1 cellular context compared by ENCODE assay signal in the genomic region with DNA sequence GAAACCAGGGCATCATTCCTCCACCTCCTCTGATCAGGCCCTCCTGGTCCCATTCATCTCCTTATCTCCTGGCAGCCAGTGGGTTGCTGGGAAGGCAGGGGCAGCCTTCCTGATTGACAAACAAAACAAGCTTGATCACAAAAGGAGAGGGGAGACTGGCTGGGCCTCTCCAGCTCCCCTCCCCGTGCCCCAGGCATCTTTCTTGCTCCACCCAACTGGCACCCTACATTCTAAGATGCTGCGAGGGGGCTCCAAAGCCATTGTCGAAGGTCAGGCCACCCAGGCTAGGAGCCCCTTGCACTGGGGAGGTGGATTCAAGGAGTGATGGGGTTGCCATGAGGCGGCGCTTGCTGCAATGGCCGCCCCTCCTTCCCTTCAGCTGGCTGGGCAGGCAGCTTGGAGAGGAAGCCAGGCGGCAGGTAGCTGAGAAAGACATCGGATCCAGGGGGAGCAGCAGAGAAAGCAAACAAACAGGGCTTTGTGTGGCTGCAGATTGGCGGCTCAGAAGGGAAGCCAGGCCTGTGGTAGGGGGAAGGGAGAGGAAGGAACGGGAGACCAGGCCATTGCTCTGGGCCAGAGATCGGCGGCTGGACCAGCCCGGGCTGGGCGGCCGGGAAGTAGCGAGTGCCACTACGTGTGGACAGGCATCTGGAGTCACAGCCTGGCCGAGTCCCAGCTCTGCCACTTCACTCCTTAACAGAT.
TF ChIP-seq lines count a peak whose summit lies in the region.

No MANE protein-coding gene starts in this region.

TF ChIP-seq in HepG2, 621 proteins besides CTCF, POLR2A, EP300 and RAD21 (continued from another document and continues in another):
- TF ChIP-seq FOXP4 (CRISPR knock-in tag; IDR thresholded peaks at IDR 0.05), result peak; percentile 65; the same call in 1 of the 2 replicates
- TF ChIP-seq, protein P1, sequence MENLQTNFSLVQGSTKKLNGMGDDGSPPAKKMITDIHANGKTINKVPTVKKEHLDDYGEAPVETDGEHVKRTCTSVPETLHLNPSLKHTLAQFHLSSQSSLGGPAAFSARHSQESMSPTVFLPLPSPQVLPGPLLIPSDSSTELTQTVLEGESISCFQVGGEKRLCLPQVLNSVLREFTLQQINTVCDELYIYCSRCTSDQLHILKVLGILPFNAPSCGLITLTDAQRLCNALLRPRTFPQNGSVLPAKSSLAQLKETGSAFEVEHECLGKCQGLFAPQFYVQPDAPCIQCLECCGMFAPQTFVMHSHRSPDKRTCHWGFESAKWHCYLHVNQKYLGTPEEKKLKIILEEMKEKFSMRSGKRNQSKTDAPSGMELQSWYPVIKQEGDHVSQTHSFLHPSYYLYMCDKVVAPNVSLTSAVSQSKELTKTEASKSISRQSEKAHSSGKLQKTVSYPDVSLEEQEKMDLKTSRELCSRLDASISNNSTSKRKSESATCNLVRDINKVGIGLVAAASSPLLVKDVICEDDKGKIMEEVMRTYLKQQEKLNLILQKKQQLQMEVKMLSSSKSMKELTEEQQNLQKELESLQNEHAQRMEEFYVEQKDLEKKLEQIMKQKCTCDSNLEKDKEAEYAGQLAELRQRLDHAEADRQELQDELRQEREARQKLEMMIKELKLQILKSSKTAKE (CRISPR knock-in tag; IDR thresholded peaks at IDR 0.05; ENCODE audit: borderline replicate concordance), result peak; percentile 50; the same call in 1 of the 2 replicates
- no peak for TF ChIP-seq ZNF224 (CRISPR knock-in tag; IDR thresholded peaks at IDR 0.05)
- TF ChIP-seq SNAPC4 (CRISPR knock-in tag; IDR thresholded peaks at IDR 0.05), result no peak
- TF ChIP-seq ZFY (CRISPR knock-in tag; IDR thresholded peaks at IDR 0.05), result peak; percentile 76
- TF ChIP-seq CBX1 (IDR thresholded peaks at IDR 0.05; ENCODE audit: low read depth), result no peak
- no peak for TF ChIP-seq ZNF530 (CRISPR knock-in tag; IDR thresholded peaks at IDR 0.05; ENCODE audit: low read depth)
- no peak for TF ChIP-seq TAF15 (IDR thresholded peaks at IDR 0.05; ENCODE audit: low read depth, low read length, poor library complexity, severe bottlenecking)
- no peak for TF ChIP-seq HMG20A (CRISPR knock-in tag; IDR thresholded peaks at IDR 0.05; ENCODE audit: borderline replicate concordance)
- TF ChIP-seq SP4 (CRISPR knock-in tag; IDR thresholded peaks at IDR 0.05), result peak; percentile 53; the same call in 1 of the 2 replicates
- no peak for TF ChIP-seq ARID2 (CRISPR knock-in tag; IDR thresholded peaks at IDR 0.05; ENCODE audit: borderline replicate concordance)
- no peak for TF ChIP-seq ZNF30 (CRISPR knock-in tag; IDR thresholded peaks at IDR 0.05)
- TF ChIP-seq ZNF335 (CRISPR knock-in tag; IDR thresholded peaks at IDR 0.05), result no peak
- TF ChIP-seq CCDC6 (CRISPR knock-in tag; IDR thresholded peaks at IDR 0.05), result no peak; the same call in 1 of the 2 replicates
- TF ChIP-seq, protein P2, sequence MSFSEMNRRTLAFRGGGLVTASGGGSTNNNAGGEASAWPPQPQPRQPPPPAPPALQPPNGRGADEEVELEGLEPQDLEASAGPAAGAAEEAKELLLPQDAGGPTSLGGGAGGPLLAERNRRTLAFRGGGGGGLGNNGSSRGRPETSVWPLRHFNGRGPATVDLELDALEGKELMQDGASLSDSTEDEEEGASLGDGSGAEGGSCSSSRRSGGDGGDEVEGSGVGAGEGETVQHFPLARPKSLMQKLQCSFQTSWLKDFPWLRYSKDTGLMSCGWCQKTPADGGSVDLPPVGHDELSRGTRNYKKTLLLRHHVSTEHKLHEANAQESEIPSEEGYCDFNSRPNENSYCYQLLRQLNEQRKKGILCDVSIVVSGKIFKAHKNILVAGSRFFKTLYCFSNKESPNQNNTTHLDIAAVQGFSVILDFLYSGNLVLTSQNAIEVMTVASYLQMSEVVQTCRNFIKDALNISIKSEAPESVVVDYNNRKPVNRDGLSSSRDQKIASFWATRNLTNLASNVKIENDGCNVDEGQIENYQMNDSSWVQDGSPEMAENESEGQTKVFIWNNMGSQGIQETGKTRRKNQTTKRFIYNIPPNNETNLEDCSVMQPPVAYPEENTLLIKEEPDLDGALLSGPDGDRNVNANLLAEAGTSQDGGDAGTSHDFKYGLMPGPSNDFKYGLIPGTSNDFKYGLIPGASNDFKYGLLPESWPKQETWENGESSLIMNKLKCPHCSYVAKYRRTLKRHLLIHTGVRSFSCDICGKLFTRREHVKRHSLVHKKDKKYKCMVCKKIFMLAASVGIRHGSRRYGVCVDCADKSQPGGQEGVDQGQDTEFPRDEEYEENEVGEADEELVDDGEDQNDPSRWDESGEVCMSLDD (CRISPR knock-in tag; IDR thresholded peaks at IDR 0.05; ENCODE audit: borderline replicate concordance), result no peak
- TF ChIP-seq TRIM24 (CRISPR knock-in tag; IDR thresholded peaks at IDR 0.05), result no peak
- no peak for TF ChIP-seq ZNF329 (CRISPR knock-in tag; IDR thresholded peaks at IDR 0.05; ENCODE audit: low read depth)
- no peak for TF ChIP-seq SIX4 (CRISPR knock-in tag; IDR thresholded peaks at IDR 0.05)
- TF ChIP-seq ZNF558 (CRISPR knock-in tag; IDR thresholded peaks at IDR 0.05; ENCODE audit: borderline replicate concordance), result no peak
- no peak for TF ChIP-seq SOX13 (IDR thresholded peaks at IDR 0.05)
- TF ChIP-seq SOX13 (CRISPR knock-in tag; conservative IDR thresholded peaks at IDR 0.05 in 1 of 2, IDR thresholded peaks at IDR 0.05 in 1 of 2), result no peak
- no peak for TF ChIP-seq MTF1 (CRISPR knock-in tag; IDR thresholded peaks at IDR 0.05)
- TF ChIP-seq DNMT1 (CRISPR knock-in tag; IDR thresholded peaks at IDR 0.05), result peak; percentile 75; the same call in 1 of the 2 replicates
- 0 out of 2 replicates have a peak, but pooled peaks have one; percentile 9 for TF ChIP-seq ZNF143 (CRISPR knock-in tag; IDR thresholded peaks at IDR 0.05)
- TF ChIP-seq ZMYM2 (CRISPR knock-in tag; IDR thresholded peaks at IDR 0.05), result no peak
- no peak for TF ChIP-seq FOXJ3 (CRISPR knock-in tag; IDR thresholded peaks at IDR 0.05; ENCODE audit: borderline replicate concordance)
- TF ChIP-seq ZFP36 (IDR thresholded peaks at IDR 0.05; ENCODE audit: borderline replicate concordance, low read depth, low read length, partially characterized antibody), result no peak
- TF ChIP-seq, protein P3, sequence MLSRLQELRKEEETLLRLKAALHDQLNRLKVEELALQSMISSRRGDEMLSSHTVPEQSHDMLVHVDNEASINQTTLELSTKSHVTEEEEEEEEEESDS (CRISPR knock-in tag; IDR thresholded peaks at IDR 0.05; ENCODE audit: borderline replicate concordance), result no peak
- TF ChIP-seq KLF16 (CRISPR knock-in tag; IDR thresholded peaks at IDR 0.05), result no peak; a peak in 1 of 4 replicates
- no peak for TF ChIP-seq ZNF337 (CRISPR knock-in tag; IDR thresholded peaks at IDR 0.05; ENCODE audit: borderline replicate concordance, low read depth)
- TF ChIP-seq SETDB1 (CRISPR knock-in tag; IDR thresholded peaks at IDR 0.05; ENCODE audit: borderline replicate concordance), result no peak
- peak; percentile 54; the same call in 1 of the 3 replicates for TF ChIP-seq MXI1 (IDR thresholded peaks at IDR 0.05; ENCODE audit: borderline replicate concordance, low read depth, low read length)
- no peak for TF ChIP-seq GABPA (IDR thresholded peaks at IDR 0.05; ENCODE audit: low read depth, low read length)
- no peak for TF ChIP-seq GABPA (CRISPR knock-in tag; IDR thresholded peaks at IDR 0.05; ENCODE audit: low read depth)
- no peak for TF ChIP-seq ZNF616 (CRISPR knock-in tag; IDR thresholded peaks at IDR 0.05; ENCODE audit: low read depth)
- no peak for TF ChIP-seq ZNF17 (CRISPR knock-in tag; IDR thresholded peaks at IDR 0.05)
- TF ChIP-seq ZNF883 (CRISPR knock-in tag; IDR thresholded peaks at IDR 0.05; ENCODE audit: not compliant biosample characterization), result peak; percentile 40
- TF ChIP-seq ZNF839 (CRISPR knock-in tag; IDR thresholded peaks at IDR 0.05; ENCODE audit: borderline replicate concordance), result no peak
- 0 out of 2 replicates have a peak, but pooled peaks have one; percentile 34 for TF ChIP-seq FOXO1 (CRISPR knock-in tag; IDR thresholded peaks at IDR 0.05)
- no peak for TF ChIP-seq ZSCAN29 (CRISPR knock-in tag; conservative IDR thresholded peaks at IDR 0.05)
- TF ChIP-seq KAT2B (IDR thresholded peaks at IDR 0.05; ENCODE audit: borderline replicate concordance, low read depth, low read length), result no peak
- no peak for TF ChIP-seq U2AF1 (optimal IDR thresholded peaks at IDR 0.05; ENCODE audit: low read depth, low read length)
- TF ChIP-seq NR2F1 (CRISPR knock-in tag; IDR thresholded peaks at IDR 0.05), result no peak
- TF ChIP-seq HDAC1 (CRISPR knock-in tag; IDR thresholded peaks at IDR 0.05), result peak; percentile 38; the same call in 1 of the 2 replicates
- no peak for TF ChIP-seq RAD51 (IDR thresholded peaks at IDR 0.05; ENCODE audit: borderline replicate concordance)
- TF ChIP-seq, protein P4, sequence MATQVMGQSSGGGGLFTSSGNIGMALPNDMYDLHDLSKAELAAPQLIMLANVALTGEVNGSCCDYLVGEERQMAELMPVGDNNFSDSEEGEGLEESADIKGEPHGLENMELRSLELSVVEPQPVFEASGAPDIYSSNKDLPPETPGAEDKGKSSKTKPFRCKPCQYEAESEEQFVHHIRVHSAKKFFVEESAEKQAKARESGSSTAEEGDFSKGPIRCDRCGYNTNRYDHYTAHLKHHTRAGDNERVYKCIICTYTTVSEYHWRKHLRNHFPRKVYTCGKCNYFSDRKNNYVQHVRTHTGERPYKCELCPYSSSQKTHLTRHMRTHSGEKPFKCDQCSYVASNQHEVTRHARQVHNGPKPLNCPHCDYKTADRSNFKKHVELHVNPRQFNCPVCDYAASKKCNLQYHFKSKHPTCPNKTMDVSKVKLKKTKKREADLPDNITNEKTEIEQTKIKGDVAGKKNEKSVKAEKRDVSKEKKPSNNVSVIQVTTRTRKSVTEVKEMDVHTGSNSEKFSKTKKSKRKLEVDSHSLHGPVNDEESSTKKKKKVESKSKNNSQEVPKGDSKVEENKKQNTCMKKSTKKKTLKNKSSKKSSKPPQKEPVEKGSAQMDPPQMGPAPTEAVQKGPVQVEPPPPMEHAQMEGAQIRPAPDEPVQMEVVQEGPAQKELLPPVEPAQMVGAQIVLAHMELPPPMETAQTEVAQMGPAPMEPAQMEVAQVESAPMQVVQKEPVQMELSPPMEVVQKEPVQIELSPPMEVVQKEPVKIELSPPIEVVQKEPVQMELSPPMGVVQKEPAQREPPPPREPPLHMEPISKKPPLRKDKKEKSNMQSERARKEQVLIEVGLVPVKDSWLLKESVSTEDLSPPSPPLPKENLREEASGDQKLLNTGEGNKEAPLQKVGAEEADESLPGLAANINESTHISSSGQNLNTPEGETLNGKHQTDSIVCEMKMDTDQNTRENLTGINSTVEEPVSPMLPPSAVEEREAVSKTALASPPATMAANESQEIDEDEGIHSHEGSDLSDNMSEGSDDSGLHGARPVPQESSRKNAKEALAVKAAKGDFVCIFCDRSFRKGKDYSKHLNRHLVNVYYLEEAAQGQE (IDR thresholded peaks at IDR 0.05; ENCODE audit: borderline replicate concordance in 1 of 2, low read depth in 1 of 2, low read length in 2 of 2), result no peak
- TF ChIP-seq HNRNPLL (IDR thresholded peaks at IDR 0.05; ENCODE audit: low read depth, low read length, poor library complexity, severe bottlenecking), result peak; percentile 25
- TF ChIP-seq GPN1 (CRISPR knock-in tag; IDR thresholded peaks at IDR 0.05; ENCODE audit: borderline replicate concordance), result no peak
- peak; percentile 64 for TF ChIP-seq ELF3 (CRISPR knock-in tag; IDR thresholded peaks at IDR 0.05)
- TF ChIP-seq ZNF577 (CRISPR knock-in tag; IDR thresholded peaks at IDR 0.05; ENCODE audit: borderline replicate concordance, low read depth), result no peak
- TF ChIP-seq ZNF510 (CRISPR knock-in tag; IDR thresholded peaks at IDR 0.05; ENCODE audit: low read depth), result no peak
- TF ChIP-seq ZNF670 (CRISPR knock-in tag; IDR thresholded peaks at IDR 0.05; ENCODE audit: borderline replicate concordance), result no peak; the same call in 1 of the 2 replicates
- TF ChIP-seq ELF4 (CRISPR knock-in tag; IDR thresholded peaks at IDR 0.05; ENCODE audit: borderline replicate concordance), result no peak
